Comparison of ENCODE assay signal across 10 cellular contexts in the genomic region with DNA sequence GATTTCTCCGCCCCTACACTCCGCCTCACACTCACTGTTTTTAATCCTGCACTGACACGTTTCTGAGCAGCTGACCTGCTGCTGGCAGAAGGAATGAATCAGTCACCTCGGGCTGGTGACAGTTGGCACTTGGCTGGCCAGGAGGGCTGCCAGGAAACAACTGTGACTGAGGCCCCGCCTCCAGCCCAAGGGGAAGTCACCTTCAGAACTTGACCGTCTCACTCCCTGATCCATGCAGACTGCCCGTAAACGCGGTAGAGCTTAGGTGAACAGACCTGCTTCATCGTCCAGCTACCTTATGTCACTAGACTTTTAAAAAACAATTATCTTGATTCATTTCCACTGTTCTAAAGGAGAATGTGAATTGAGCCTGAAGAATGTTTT.
DNase-seq lines count a peak whose midpoint lies in the region; ATAC-seq and TF ChIP-seq lines count a peak whose summit lies in the region.
"Had no signal": no experiment of that assay in that cellular context is flagged by ENCODE, and none has a peak within 500 bp of the region (broad histone marks: within the 10 kb centered on the region; RNA-seq: fewer than 3 reads in every experiment).

No MANE protein-coding gene starts in this region.

- peaks cover 31% of the 10 kb centered on the region for H3K4me1 ChIP-seq in PC-9 (replicated peaks; ENCODE audit: insufficient read depth)
- H3K4me1 ChIP-seq in CD8-positive, alpha-beta memory T cell (ENCODE audit: insufficient read depth, low read length), result no peaks in the 10 kb centered on the region
- no peaks in the 10 kb centered on the region for H3K4me1 ChIP-seq in BE2C

- no peak overlapping the region for H2AFZ ChIP-seq in PC-9

- no peak overlapping the region for H3K27ac Mint-ChIP-seq in CD8-positive, alpha-beta memory T cell

- peaks cover 23% of the 10 kb centered on the region for H3F3A ChIP-seq in PC-9 (ENCODE audit: insufficient read depth, low read depth)

- H3K9me2 ChIP-seq in PC-9 (ENCODE audit: insufficient read depth), result no peaks in the 10 kb centered on the region

- no peaks in the 10 kb centered on the region for H3K9me3 Mint-ChIP-seq in CD8-positive, alpha-beta memory T cell

- peak; percentile 12 for DNase-seq in ELR (ENCODE audit: low read depth)
- DNase-seq in PC-9, result peak; percentile 83 to 90
- peak; percentile 8 for DNase-seq in glomerular visceral epithelial cell (ENCODE audit: extremely low spot score)
- DNase-seq in nucleus accumbens (lab: John Stamatoyannopoulos, UW), result peak in 36 of 56 donors; percentile 8 to 72 (median 38)
- DNase-seq in KG1 (lab: John Stamatoyannopoulos, UW), result no peak
- no peak for DNase-seq in CD8-positive, alpha-beta memory T cell
- no peak for DNase-seq in BE2C
- DNase-seq: activated CD4-positive, alpha-beta T cell treated with anti-CD3 and anti-CD28 coated beads, Interleukin-2, amount 50 U/mL, for 48 hours; NCI-H187 had no signal

- H4K20me1 ChIP-seq in PC-9 (ENCODE audit: insufficient read depth), result no peaks in the 10 kb centered on the region

- no TSS peak for BruUV-seq in PC-9 (replicated peaks; lab: Mats Ljungman, UMichigan)

- no peaks in the 10 kb centered on the region for H3K4me1 Mint-ChIP-seq in CD8-positive, alpha-beta memory T cell

- peaks cover 0 to 2% of the 10 kb centered on the region in 2 donors for H3K27me3 Mint-ChIP-seq in CD8-positive, alpha-beta memory T cell

- CTCF ChIA-PET in PC-9 (lab: Charles Lee), result no interaction called here
- CTCF ChIA-PET in CD8-positive, alpha-beta memory T cell (lab: Charles Lee), result no interaction called here

- no peaks in the 10 kb centered on the region for H3K79me2 ChIP-seq in PC-9 (ENCODE audit: low read depth)

- H3K27me3 ChIP-seq in PC-9 (ENCODE audit: insufficient read depth, low read depth) (no peaks in the 10 kb centered on the region), BE2C (no peaks in the 10 kb centered on the region)
- H3K27me3 ChIP-seq in CD8-positive, alpha-beta memory T cell (ENCODE audit: insufficient read depth, low read length, poor library complexity, severe bottlenecking), result no peaks in the 10 kb centered on the region

- intact Hi-C loops in PC-9 (cut with micrococcal nuclease; ENCODE audit: unreplicated experiment), result loop anchor here (2.0 to 5.0 kb wide), 2 partner anchors 110 to 135 kb away; no protein-coding TSS in a partner anchor

- H3K36me3 Mint-ChIP-seq in CD8-positive, alpha-beta memory T cell, result no peaks in the 10 kb centered on the region

- POLR2A ChIA-PET in PC-9 (lab: Charles Lee; ENCODE audit: unreplicated experiment), result no interaction called here
- POLR2A ChIA-PET in CD8-positive, alpha-beta memory T cell (lab: Charles Lee), result no interaction called here

- peak overlapping the region; percentile 91 for H3K27ac ChIP-seq in PC-9
- no peak overlapping the region for H3K27ac ChIP-seq in CD8-positive, alpha-beta memory T cell (ENCODE audit: low read depth, low read length)

- H3K9me3 ChIP-seq in PC-9 (ENCODE audit: insufficient read depth, low read depth) (no peaks in the 10 kb centered on the region), BE2C (no peaks in the 10 kb centered on the region)
- no peaks in the 10 kb centered on the region for H3K9me3 ChIP-seq in CD8-positive, alpha-beta memory T cell (ENCODE audit: low read length)

- no peak for ATAC-seq in HG03565 (IDR thresholded peaks at IDR 0.05; ENCODE audit: unreplicated experiment)

- TF ChIP-seq CTCF in PC-9 (conservative IDR thresholded peaks at IDR 0.05) (no peak), BE2C (IDR thresholded peaks at IDR 0.05; ENCODE audit: low read depth, low read length) (no peak)

- H3K4me3 Mint-ChIP-seq in CD8-positive, alpha-beta memory T cell, result no peak overlapping the region

- H3K4me3 ChIP-seq in PC-9 (peak overlapping the region; percentile 46; the same call in 1 of the 2 replicates), BE2C (ENCODE audit: low read depth, low read length) (no peak overlapping the region)
- H3K4me3 ChIP-seq in CD8-positive, alpha-beta memory T cell (ENCODE audit: low read length), result no peak overlapping the region

- no peaks in the 10 kb centered on the region for H3K36me3 ChIP-seq in PC-9 (ENCODE audit: low read depth)
- no peaks in the 10 kb centered on the region for H3K36me3 ChIP-seq in CD8-positive, alpha-beta memory T cell (ENCODE audit: insufficient read depth, low read length)
- H3K36me3 ChIP-seq in BE2C, result no peaks in the 10 kb centered on the region

- peak overlapping the region; percentile 77 for H3K4me2 ChIP-seq in PC-9

Comparison
In these comparisons a context has a peak if more than half of its experiments do, and no peak if none do; other contexts are left out.
1. DNase-seq: peak in ELR (single experiment), PC-9 (2 of 2), glomerular visceral epithelial cell (single experiment) and nucleus accumbens (36 of 56); none in KG1 (single experiment), CD8-positive, alpha-beta memory T cell (0 of 5) and BE2C (single experiment).